ENCODE assay signal across 8 cellular contexts in genomic region chr1:6348511-6349191, GRCh38. TPM values are rescaled to one million over a fixed set of nuclear protein-coding genes. Genes with fewer than 3 reads are reported as not detected.
DNase-seq lines count a peak whose midpoint lies in the region; ATAC-seq and TF ChIP-seq lines count a peak whose summit lies in the region.

No MANE protein-coding gene starts in this region.

- H3K4me3 ChIP-seq in fibroblast of pulmonary artery (replicated peaks; ENCODE audit: low read depth, low read length) (no peak overlapping the region), suprapubic skin (no peak overlapping the region)

- H3K9me3 ChIP-seq in suprapubic skin, result no peaks in the 10 kb centered on the region

- TF ChIP-seq POLR2A in suprapubic skin (IDR thresholded peaks at IDR 0.05), result no peak

- H3K36me3 ChIP-seq in suprapubic skin, result no peaks in the 10 kb centered on the region

- TF ChIP-seq CTCF in fibroblast of pulmonary artery (IDR thresholded peaks at IDR 0.05; ENCODE audit: low read length, missing control alignments) (no peak), suprapubic skin (IDR thresholded peaks at IDR 0.05) (no peak)

- ATAC-seq in GM19452 (IDR thresholded peaks at IDR 0.05; ENCODE audit: unreplicated experiment) (no peak), HG02840 (IDR thresholded peaks at IDR 0.05; ENCODE audit: low FRiP score, unreplicated experiment) (no peak)

- DNase-seq in MV-4-11 (lab: John Stamatoyannopoulos, UW) (peak; percentile 50), activated T-cell treated with anti-CD3 and anti-CD28 coated beads for 48 hours (ENCODE audit: low read depth) (peak; percentile 29), fibroblast of pulmonary artery (ENCODE audit: low read depth) (peak; percentile 81), NCI-H1048 (lab: John Stamatoyannopoulos, UW) (no peak), suprapubic skin (ENCODE audit: low spot score in 2 of 2) (no peak)
- DNase-seq in stimulated activated CD8-positive, alpha-beta memory T cell treated with anti-CD3 and anti-CD28 coated beads, Interleukin-4, amount 100 ng/mL, for 1 hour (ENCODE audit: low read depth in 2 of 2, low spot score in 1 of 2), result peak; percentile 13 to 29

- H3K27me3 ChIP-seq in suprapubic skin, result no peaks in the 10 kb centered on the region

- H3K27ac ChIP-seq in suprapubic skin, result no peak overlapping the region

- peaks cover 51% of the 10 kb centered on the region for H3K4me1 ChIP-seq in suprapubic skin

- WGBS in suprapubic skin, result 79% methylated on average over 12 of the region's 13 CpGs

- no peak for TF ChIP-seq EP300 in suprapubic skin (IDR thresholded peaks at IDR 0.05)

RNA-seq across cellular contexts. Expression of gene ACOT7, which starts 44.9 kb away (rescaled TPM):
- 10 to 100 TPM in 3 of 4 donors, 1 to 10 TPM in 1; 8.4 to 40.5 (median 26.7) TPM for total RNA-seq in suprapubic skin

Comparison
In these comparisons a context has a peak if more than half of its experiments do, and no peak if none do; other contexts are left out.
1. DNase-seq: peak in MV-4-11 (single experiment), activated T-cell treated with anti-CD3 and anti-CD28 coated beads for 48 hours (single experiment), fibroblast of pulmonary artery (single experiment) and stimulated activated CD8-positive, alpha-beta memory T cell treated with anti-CD3 and anti-CD28 coated beads, Interleukin-4, amount 100 ng/mL, for 1 hour (2 of 2); none in NCI-H1048 (single experiment) and suprapubic skin (0 of 2).